ENCODE assay signal across 23 cellular contexts in genomic region chr2:102001767-102002142, GRCh38. TPM values are rescaled to one million over a fixed set of nuclear protein-coding genes. Genes with fewer than 3 reads are reported as not detected.
A peak's percentile ranks its signal among the peaks of the same experiment; 100 is the strongest.
DNase-seq lines count a peak whose midpoint lies in the region; ATAC-seq, FAIRE-seq and TF ChIP-seq lines count a peak whose summit lies in the region.
"Had no signal": no experiment of that assay in that cellular context is flagged by ENCODE, and none has a peak within 500 bp of the region (broad histone marks: within the 10 kb centered on the region; RNA-seq: fewer than 3 reads in every experiment).

No MANE protein-coding gene starts in this region.

- TF ChIP-seq CTCF in bronchial epithelial cell (IDR thresholded peaks at IDR 0.05; ENCODE audit: insufficient read depth, low read length, severe bottlenecking), result no peak

- no peaks in the 10 kb centered on the region for H3K36me3 ChIP-seq in bronchial epithelial cell (ENCODE audit: control insufficient read depth, insufficient read depth, low read length)
- H3K36me3 ChIP-seq: ovary, SJSA1, WERI-Rb-1 had no signal

- H3K4me3 ChIP-seq in bronchial epithelial cell (ENCODE audit: low read depth, low read length), result no peak overlapping the region
- H3K4me3 ChIP-seq: ovary, SJSA1 had no signal

- peak; percentile 42 for DNase-seq in DMS53 (lab: John Stamatoyannopoulos, UW)
- DNase-seq in DMS53 treated with DMSO at 0.1 percent for 48 hours (lab: John Stamatoyannopoulos, UW; ENCODE audit: unreplicated experiment), result no peak
- DNase-seq in stimulated activated CD4-positive, alpha-beta T cell treated with anti-CD3 and anti-CD28 coated beads, Interleukin-12 subunit alpha, Interleukin-12 subunit beta, amount 100 ng/mL, for 48 hours (ENCODE audit: low read depth in 2 of 3, low spot score in 1 of 3), result peak in 2 of 3 donors; percentile 38 to 41
- no peak for DNase-seq in stimulated activated CD4-positive, alpha-beta T cell treated with anti-CD3 and anti-CD28 coated beads, Interleukin-4, amount 100 ng/mL, for 4 hours
- DNase-seq in bronchial epithelial cell (ENCODE audit: low read depth), result peak; percentile 95
- peak; percentile 51 for DNase-seq in stimulated activated CD8-positive, alpha-beta memory T cell treated with anti-CD3 and anti-CD28 coated beads, Interleukin-4, amount 100 ng/mL, for 48 hours
- DNase-seq in cortex of kidney (lab: John Stamatoyannopoulos, UW), result no peak
- DNase-seq: endodermal cell, GOT3, KG1, NCI-H187, NCI-H82, ovary, substantia nigra, T-helper 17 cell, WERI-Rb-1 had no signal

- no peaks in the 10 kb centered on the region for H3K27me3 ChIP-seq in bronchial epithelial cell (ENCODE audit: control insufficient read depth, insufficient read depth, low read length)
- H3K27me3 ChIP-seq: ovary, SJSA1 had no signal

- ATAC-seq in GM18867 (IDR thresholded peaks at IDR 0.05; ENCODE audit: unreplicated experiment), result no peak
- ATAC-seq: left lobe of liver, sciatic nerve, T-helper 17 cell had no signal

- FAIRE-seq in bronchial epithelial cell (lab: Jason Lieb, UNC), result no peak
- FAIRE-seq: GM12891, urothelium cell line had no signal

RNA-seq across cellular contexts. Expression of gene IL1R2, which starts 10.0 kb away (rescaled TPM):
- total RNA-seq in bronchial epithelial cell, result not detected in 2 replicates
- total RNA-seq: natural killer cell treated with Interleukin-12 subunit alpha and Interleukin-12 subunit beta and Interleukin-15 and Interleukin-18, amount 100 ng/mL, for 72 hours; SJSA1 had no signal

Comparison
In these comparisons a context has a peak if more than half of its experiments do, and no peak if none do; other contexts are left out.
1. DNase-seq: peak in DMS53 (single experiment), stimulated activated CD4-positive, alpha-beta T cell treated with anti-CD3 and anti-CD28 coated beads, Interleukin-12 subunit alpha, Interleukin-12 subunit beta, amount 100 ng/mL, for 48 hours (2 of 3), bronchial epithelial cell (single experiment) and stimulated activated CD8-positive, alpha-beta memory T cell treated with anti-CD3 and anti-CD28 coated beads, Interleukin-4, amount 100 ng/mL, for 48 hours (single experiment); none in DMS53 treated with DMSO at 0.1 percent for 48 hours (single experiment), stimulated activated CD4-positive, alpha-beta T cell treated with anti-CD3 and anti-CD28 coated beads, Interleukin-4, amount 100 ng/mL, for 4 hours (0 of 2) and cortex of kidney (single experiment).